Comparison of ENCODE assay signal across 15 cellular contexts in genomic region chr18:64330161-64330560, GRCh38.
DNase-seq lines count a peak whose midpoint lies in the region; ATAC-seq and TF ChIP-seq lines count a peak whose summit lies in the region.
"Had no signal": no experiment of that assay in that cellular context is flagged by ENCODE, and none has a peak within 500 bp of the region (broad histone marks: within the 10 kb centered on the region; RNA-seq: fewer than 3 reads in every experiment).

No MANE protein-coding gene starts in this region.

- no peak overlapping the region for H3K4me2 ChIP-seq in mesenchymal stem cell (ENCODE audit: low read length, poor library complexity, severe bottlenecking)
- H3K4me2 ChIP-seq: PC-9 had no signal

- no peaks in the 10 kb centered on the region for H3K4me1 Mint-ChIP-seq in activated T-helper 17 cell treated with anti-CD3 and anti-CD28 coated beads, Interleukin-2, amount 50 U/mL, for 72 hours

- WGBS in mesenchymal stem cell, result 59% methylated on average over 1 of the region's 4 CpGs

- H3K27ac ChIP-seq in mesenchymal stem cell (ENCODE audit: low read length, poor library complexity, severe bottlenecking) (no peak overlapping the region), ascending aorta (no peak overlapping the region)
- H3K27ac ChIP-seq: adrenal gland, PC-9, suprapubic skin had no signal

- H3K9me3 Mint-ChIP-seq in activated T-helper 17 cell treated with anti-CD3 and anti-CD28 coated beads, Interleukin-2, amount 50 U/mL, for 72 hours, result peaks cover 17% of the 10 kb centered on the region

- H3K27me3 Mint-ChIP-seq in activated T-helper 17 cell treated with anti-CD3 and anti-CD28 coated beads, Interleukin-2, amount 50 U/mL, for 72 hours, result no peaks in the 10 kb centered on the region

- H2AK5ac ChIP-seq in mesenchymal stem cell (ENCODE audit: low read length, severe bottlenecking), result no peak overlapping the region

- no peak overlapping the region for H3K14ac ChIP-seq in mesenchymal stem cell (ENCODE audit: low read length in 2 of 2)

- no peak overlapping the region for H3K18ac ChIP-seq in mesenchymal stem cell (ENCODE audit: low read depth in 1 of 2, low read length in 2 of 2)

- no peak overlapping the region for H4K8ac ChIP-seq in mesenchymal stem cell (ENCODE audit: low read length)

- H2BK5ac ChIP-seq in mesenchymal stem cell (ENCODE audit: low read depth, low read length, poor library complexity, severe bottlenecking), result no peak overlapping the region

- H3K4ac ChIP-seq in mesenchymal stem cell (ENCODE audit: low read depth in 1 of 2, low read length in 2 of 2), result no peak overlapping the region

- H3K4me3 Mint-ChIP-seq in activated T-helper 17 cell treated with anti-CD3 and anti-CD28 coated beads, Interleukin-2, amount 50 U/mL, for 72 hours, result no peak overlapping the region

- H3K27ac Mint-ChIP-seq in activated T-helper 17 cell treated with anti-CD3 and anti-CD28 coated beads, Interleukin-2, amount 50 U/mL, for 72 hours, result no peak overlapping the region

- no peak overlapping the region for H3K4me3 ChIP-seq in Jurkat, Clone E6-1 (ENCODE audit: low read length)
- no peak overlapping the region for H3K4me3 ChIP-seq in choroid plexus epithelial cell (ENCODE audit: low read depth, low read length)
- no peak overlapping the region for H3K4me3 ChIP-seq in mesenchymal stem cell (ENCODE audit: insufficient read depth in 1 of 2, low read depth in 1 of 2, low read length in 2 of 2)
- H3K4me3 ChIP-seq in ascending aorta, result no peak overlapping the region
- H3K4me3 ChIP-seq: adrenal gland, PC-9, suprapubic skin had no signal

- TF ChIP-seq CTCF in choroid plexus epithelial cell (conservative IDR thresholded peaks at IDR 0.05; ENCODE audit: low read depth, low read length) (peak; percentile 74), ascending aorta (IDR thresholded peaks at IDR 0.05) (no peak)

- H3K36me3 ChIP-seq in mesenchymal stem cell (ENCODE audit: control insufficient read depth in 1 of 2, insufficient read depth in 2 of 2, low read depth in 1 of 2, low read length in 2 of 2), result no peaks in the 10 kb centered on the region
- H3K36me3 ChIP-seq in ascending aorta, result no peaks in the 10 kb centered on the region
- H3K36me3 ChIP-seq: adrenal gland, suprapubic skin had no signal

- H2BK120ac ChIP-seq in mesenchymal stem cell (ENCODE audit: low read depth, low read length), result no peak overlapping the region

- no peaks in the 10 kb centered on the region for H3K36me3 Mint-ChIP-seq in activated T-helper 17 cell treated with anti-CD3 and anti-CD28 coated beads, Interleukin-2, amount 50 U/mL, for 72 hours (ENCODE audit: low read depth)

- intact Hi-C loops in ascending aorta (cut with DNase I), result no loop called here

- H2BK12ac ChIP-seq in mesenchymal stem cell (ENCODE audit: low read length in 2 of 2), result no peak overlapping the region

- H3K79me1 ChIP-seq in mesenchymal stem cell (replicated peaks; ENCODE audit: low read length, poor library complexity, severe bottlenecking), result no peaks in the 10 kb centered on the region

- no peak overlapping the region for H4K91ac ChIP-seq in mesenchymal stem cell (ENCODE audit: low read length)

- H3K23ac ChIP-seq in mesenchymal stem cell (ENCODE audit: low read length in 2 of 2), result no peak overlapping the region

- ATAC-seq in activated T-helper 17 cell treated with anti-CD3 and anti-CD28 coated beads, Interleukin-2, amount 50 U/mL, for 72 hours (replicated peaks), result no peak
- ATAC-seq in GM18511 (IDR thresholded peaks at IDR 0.05; ENCODE audit: unreplicated experiment), result no peak

- H3K9ac ChIP-seq in mesenchymal stem cell (ENCODE audit: low read length), result no peak overlapping the region

- peak in 2 of 3 experiments; percentile 34 to 68 for DNase-seq in NCI-H1417 (lab: John Stamatoyannopoulos, UW)
- no peak for DNase-seq in NCI-H1417 treated with DMSO at 0.1 percent for 48 hours (lab: John Stamatoyannopoulos, UW)
- DNase-seq in Jurkat, Clone E6-1 (ENCODE audit: low read depth, low spot score), result peak; percentile 11
- DNase-seq in choroid plexus epithelial cell (ENCODE audit: low read depth), result peak; percentile 76
- peak; percentile 0 for DNase-seq in mesenchymal stem cell
- no peak for DNase-seq in ascending aorta (ENCODE audit: low spot score in 2 of 2)
- DNase-seq: activated CD8-positive, alpha-beta memory T cell treated with anti-CD3 and anti-CD28 coated beads, Interleukin-2, amount 50 U/mL, for 48 hours; adrenal gland; effector CD4-positive, alpha-beta T cell; NCI-H1694 treated with DMSO at 0.1 percent for 48 hours; T-helper 9 cell had no signal

- H3K9me3 ChIP-seq in mesenchymal stem cell (ENCODE audit: control insufficient read depth, low read length), result no peaks in the 10 kb centered on the region
- no peaks in the 10 kb centered on the region for H3K9me3 ChIP-seq in ascending aorta
- H3K9me3 ChIP-seq: adrenal gland, suprapubic skin had no signal

- H2AFZ ChIP-seq in mesenchymal stem cell (ENCODE audit: low read depth, low read length), result no peak overlapping the region
- H2AFZ ChIP-seq: PC-9 had no signal

- no peak overlapping the region for H2BK15ac ChIP-seq in mesenchymal stem cell (ENCODE audit: low read depth, poor library complexity, severe bottlenecking)

- H3K27me3 ChIP-seq in mesenchymal stem cell (ENCODE audit: control insufficient read depth in 1 of 2, insufficient read depth in 1 of 2, low read length in 2 of 2) (no peaks in the 10 kb centered on the region), ascending aorta (no peaks in the 10 kb centered on the region)
- H3K27me3 ChIP-seq: adrenal gland, suprapubic skin had no signal

- H3K4me1 ChIP-seq in mesenchymal stem cell (ENCODE audit: control insufficient read depth, insufficient read depth, low read depth, low read length) (no peaks in the 10 kb centered on the region), ascending aorta (no peaks in the 10 kb centered on the region)
- H3K4me1 ChIP-seq: adrenal gland, suprapubic skin had no signal

Comparison
In these comparisons a context has a peak if more than half of its experiments do, and no peak if none do; other contexts are left out.
1. DNase-seq: peak in NCI-H1417 (2 of 3), Jurkat, Clone E6-1 (single experiment), choroid plexus epithelial cell (single experiment) and mesenchymal stem cell (single experiment); none in NCI-H1417 treated with DMSO at 0.1 percent for 48 hours (single experiment) and ascending aorta (0 of 2).